In the genomic region with DNA sequence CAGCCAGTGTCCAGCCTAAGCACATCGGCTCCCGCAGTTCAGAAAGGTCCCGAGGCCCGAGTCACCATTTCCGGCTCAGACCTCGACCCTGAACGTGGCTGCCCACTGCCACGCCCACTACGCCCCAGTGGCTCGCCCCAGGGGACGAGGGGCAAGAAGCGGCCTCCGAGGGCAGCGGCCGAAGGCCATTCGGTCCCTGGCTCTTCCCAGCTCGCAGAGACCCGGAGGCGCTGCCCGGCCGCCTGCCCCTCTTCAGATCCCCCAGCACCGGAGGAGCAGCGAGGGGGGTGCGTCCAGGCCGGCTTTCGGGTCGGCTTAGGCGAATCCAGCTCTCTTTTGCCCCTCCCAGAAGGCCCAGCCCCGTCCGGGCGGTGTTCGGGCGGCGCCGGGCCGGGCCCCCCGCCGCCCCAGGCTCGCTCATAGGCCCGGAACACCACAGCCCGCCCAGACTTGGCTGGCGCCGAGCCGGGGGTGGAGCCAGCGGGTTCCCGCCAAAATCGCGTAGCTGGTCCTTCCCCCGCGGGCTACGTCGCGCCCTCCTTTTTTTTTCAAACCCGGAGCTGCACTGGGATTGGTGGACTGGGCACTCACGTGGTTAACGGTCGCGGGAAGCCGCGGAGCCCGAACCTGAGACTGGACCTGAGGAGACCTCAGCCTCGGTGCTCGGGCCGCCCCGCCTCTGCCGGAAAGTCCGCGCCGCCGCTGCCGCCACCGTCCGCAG, we compare ENCODE assay signal across 1 cellular context.
A peak's percentile ranks its signal among the peaks of the same experiment; 100 is the strongest.
TF ChIP-seq lines count a peak whose summit lies in the region.

A gene (plus strand): TSS at position 617 of the 721 bp plus-strand sequence. CDS start 264 bp downstream, outside the sequence.

TF ChIP-seq in HEK293, 187 proteins besides CTCF, POLR2A, EP300 and RAD21 (continued from another document):
- TF ChIP-seq, protein P1, sequence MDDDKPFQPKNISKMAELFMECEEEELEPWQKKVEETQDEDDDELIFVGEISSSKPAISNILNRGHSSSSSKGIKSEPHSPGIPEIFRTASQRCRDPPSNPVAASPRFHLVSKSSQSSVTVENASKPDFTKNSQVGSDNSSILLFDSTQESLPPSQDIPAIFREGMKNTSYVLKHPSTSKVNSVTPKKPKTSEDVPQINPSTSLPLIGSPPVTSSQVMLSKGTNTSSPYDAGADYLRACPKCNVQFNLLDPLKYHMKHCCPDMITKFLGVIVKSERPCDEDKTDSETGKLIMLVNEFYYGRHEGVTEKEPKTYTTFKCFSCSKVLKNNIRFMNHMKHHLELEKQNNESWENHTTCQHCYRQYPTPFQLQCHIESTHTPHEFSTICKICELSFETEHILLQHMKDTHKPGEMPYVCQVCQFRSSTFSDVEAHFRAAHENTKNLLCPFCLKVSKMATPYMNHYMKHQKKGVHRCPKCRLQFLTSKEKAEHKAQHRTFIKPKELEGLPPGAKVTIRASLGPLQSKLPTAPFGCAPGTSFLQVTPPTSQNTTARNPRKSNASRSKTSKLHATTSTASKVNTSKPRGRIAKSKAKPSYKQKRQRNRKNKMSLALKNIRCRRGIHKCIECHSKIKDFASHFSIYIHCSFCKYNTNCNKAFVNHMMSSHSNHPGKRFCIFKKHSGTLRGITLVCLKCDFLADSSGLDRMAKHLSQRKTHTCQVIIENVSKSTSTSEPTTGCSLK (tag by site-specific recombination; IDR thresholded peaks at IDR 0.05) = no peak
- TF ChIP-seq, protein P2, sequence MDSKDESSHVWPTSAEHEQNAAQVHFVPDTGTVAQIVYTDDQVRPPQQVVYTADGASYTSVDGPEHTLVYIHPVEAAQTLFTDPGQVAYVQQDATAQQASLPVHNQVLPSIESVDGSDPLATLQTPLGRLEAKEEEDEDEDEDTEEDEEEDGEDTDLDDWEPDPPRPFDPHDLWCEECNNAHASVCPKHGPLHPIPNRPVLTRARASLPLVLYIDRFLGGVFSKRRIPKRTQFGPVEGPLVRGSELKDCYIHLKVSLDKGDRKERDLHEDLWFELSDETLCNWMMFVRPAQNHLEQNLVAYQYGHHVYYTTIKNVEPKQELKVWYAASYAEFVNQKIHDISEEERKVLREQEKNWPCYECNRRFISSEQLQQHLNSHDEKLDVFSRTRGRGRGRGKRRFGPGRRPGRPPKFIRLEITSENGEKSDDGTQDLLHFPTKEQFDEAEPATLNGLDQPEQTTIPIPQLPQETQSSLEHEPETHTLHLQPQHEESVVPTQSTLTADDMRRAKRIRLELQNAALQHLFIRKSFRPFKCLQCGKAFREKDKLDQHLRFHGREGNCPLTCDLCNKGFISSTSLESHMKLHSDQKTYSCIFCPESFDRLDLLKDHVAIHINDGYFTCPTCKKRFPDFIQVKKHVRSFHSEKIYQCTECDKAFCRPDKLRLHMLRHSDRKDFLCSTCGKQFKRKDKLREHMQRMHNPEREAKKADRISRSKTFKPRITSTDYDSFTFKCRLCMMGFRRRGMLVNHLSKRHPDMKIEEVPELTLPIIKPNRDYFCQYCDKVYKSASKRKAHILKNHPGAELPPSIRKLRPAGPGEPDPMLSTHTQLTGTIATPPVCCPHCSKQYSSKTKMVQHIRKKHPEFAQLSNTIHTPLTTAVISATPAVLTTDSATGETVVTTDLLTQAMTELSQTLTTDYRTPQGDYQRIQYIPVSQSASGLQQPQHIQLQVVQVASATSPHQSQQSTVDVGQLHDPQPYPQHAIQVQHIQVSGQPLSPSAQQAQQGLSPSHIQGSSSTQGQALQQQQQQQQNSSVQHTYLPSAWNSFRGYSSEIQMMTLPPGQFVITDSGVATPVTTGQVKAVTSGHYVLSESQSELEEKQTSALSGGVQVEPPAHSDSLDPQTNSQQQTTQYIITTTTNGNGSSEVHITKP (tag by site-specific recombination; IDR thresholded peaks at IDR 0.05) = peak; percentile 50
- peak; percentile 63; the same call in 1 of the 2 replicates for TF ChIP-seq ZFHX2 (tag by site-specific recombination; conservative IDR thresholded peaks at IDR 0.05)
- no peak for TF ChIP-seq REPIN1 (tag by site-specific recombination; IDR thresholded peaks at IDR 0.05; ENCODE audit: low read depth)
- TF ChIP-seq MYNN (tag by site-specific recombination; IDR thresholded peaks at IDR 0.05; ENCODE audit: borderline replicate concordance) = no peak
- peak; percentile 79 for TF ChIP-seq SP2 (tag by site-specific recombination; IDR thresholded peaks at IDR 0.05)
- TF ChIP-seq, protein P3, sequence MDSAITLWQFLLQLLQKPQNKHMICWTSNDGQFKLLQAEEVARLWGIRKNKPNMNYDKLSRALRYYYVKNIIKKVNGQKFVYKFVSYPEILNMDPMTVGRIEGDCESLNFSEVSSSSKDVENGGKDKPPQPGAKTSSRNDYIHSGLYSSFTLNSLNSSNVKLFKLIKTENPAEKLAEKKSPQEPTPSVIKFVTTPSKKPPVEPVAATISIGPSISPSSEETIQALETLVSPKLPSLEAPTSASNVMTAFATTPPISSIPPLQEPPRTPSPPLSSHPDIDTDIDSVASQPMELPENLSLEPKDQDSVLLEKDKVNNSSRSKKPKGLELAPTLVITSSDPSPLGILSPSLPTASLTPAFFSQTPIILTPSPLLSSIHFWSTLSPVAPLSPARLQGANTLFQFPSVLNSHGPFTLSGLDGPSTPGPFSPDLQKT (IDR thresholded peaks at IDR 0.05; ENCODE audit: borderline replicate concordance, low read depth, low read length) = 0 out of 2 replicates have a peak, but pooled peaks have one; percentile 16
- TF ChIP-seq, protein P4, sequence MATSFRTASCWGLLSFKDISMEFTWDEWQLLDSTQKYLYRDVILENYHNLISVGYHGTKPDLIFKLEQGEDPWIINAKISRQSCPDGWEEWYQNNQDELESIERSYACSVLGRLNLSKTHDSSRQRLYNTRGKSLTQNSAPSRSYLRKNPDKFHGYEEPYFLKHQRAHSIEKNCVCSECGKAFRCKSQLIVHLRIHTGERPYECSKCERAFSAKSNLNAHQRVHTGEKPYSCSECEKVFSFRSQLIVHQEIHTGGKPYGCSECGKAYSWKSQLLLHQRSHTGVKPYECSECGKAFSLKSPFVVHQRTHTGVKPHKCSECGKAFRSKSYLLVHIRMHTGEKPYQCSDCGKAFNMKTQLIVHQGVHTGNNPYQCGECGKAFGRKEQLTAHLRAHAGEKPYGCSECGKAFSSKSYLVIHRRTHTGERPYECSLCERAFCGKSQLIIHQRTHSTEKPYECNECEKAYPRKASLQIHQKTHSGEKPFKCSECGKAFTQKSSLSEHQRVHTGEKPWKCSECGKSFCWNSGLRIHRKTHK (tag by site-specific recombination; IDR thresholded peaks at IDR 0.05) = no peak
- TF ChIP-seq IKZF3 (tag by site-specific recombination; IDR thresholded peaks at IDR 0.05) = no peak
- TF ChIP-seq, protein P5, sequence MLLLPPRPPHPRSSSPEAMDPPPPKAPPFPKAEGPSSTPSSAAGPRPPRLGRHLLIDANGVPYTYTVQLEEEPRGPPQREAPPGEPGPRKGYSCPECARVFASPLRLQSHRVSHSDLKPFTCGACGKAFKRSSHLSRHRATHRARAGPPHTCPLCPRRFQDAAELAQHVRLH (tag by site-specific recombination; IDR thresholded peaks at IDR 0.05) = no peak
- peak; percentile 73 for TF ChIP-seq ZBTB20 (tag by site-specific recombination; IDR thresholded peaks at IDR 0.05)
- TF ChIP-seq ZNF530 (tag by site-specific recombination; IDR thresholded peaks at IDR 0.05; ENCODE audit: low read depth) = no peak
- no peak for TF ChIP-seq ZNF133 (tag by site-specific recombination; IDR thresholded peaks at IDR 0.05)
- TF ChIP-seq ZSCAN16 (tag by site-specific recombination; IDR thresholded peaks at IDR 0.05) = no peak
- TF ChIP-seq ZNF433 (tag by site-specific recombination; IDR thresholded peaks at IDR 0.05; ENCODE audit: low read depth) = no peak
